In the genomic region with DNA sequence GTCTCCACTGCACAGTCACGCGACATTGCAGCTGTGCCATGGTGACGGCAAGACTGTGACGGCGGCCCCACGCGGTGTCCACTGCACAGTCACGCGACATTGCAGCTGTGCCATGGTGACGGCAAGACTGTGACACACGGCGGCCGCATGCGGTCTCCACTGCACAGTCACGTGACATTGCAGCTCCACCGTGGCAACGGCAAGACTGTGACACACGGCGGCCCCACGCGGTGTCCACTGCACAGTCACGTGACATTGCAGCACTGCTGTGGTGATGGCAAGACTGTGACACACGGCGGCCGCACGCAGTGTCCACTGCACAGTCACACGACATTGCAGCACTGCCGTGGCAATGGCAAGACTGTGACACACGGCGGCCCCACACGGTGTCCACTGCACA, we compare ENCODE assay signal across 2 cellular contexts.
TF ChIP-seq lines count a peak whose summit lies in the region.

No MANE protein-coding gene starts in this region.

TF ChIP-seq in A549, 52 proteins besides CTCF, POLR2A, EP300 and RAD21:
- TF ChIP-seq, protein P1, sequence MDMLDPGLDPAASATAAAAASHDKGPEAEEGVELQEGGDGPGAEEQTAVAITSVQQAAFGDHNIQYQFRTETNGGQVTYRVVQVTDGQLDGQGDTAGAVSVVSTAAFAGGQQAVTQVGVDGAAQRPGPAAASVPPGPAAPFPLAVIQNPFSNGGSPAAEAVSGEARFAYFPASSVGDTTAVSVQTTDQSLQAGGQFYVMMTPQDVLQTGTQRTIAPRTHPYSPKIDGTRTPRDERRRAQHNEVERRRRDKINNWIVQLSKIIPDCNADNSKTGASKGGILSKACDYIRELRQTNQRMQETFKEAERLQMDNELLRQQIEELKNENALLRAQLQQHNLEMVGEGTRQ (IDR thresholded peaks at IDR 0.05) = peak; percentile 33; the same call in 1 of the 2 replicates

TF ChIP-seq in K562, 482 proteins besides CTCF, POLR2A, EP300 and RAD21:
- TF ChIP-seq TFE3 (CRISPR knock-in tag; IDR thresholded peaks at IDR 0.05) (peak; percentile 74), RAD51 (IDR thresholded peaks at IDR 0.05; ENCODE audit: borderline replicate concordance, low read depth) (peak; percentile 24; the same call in 1 of the 2 replicates)
- TF ChIP-seq, protein P2, sequence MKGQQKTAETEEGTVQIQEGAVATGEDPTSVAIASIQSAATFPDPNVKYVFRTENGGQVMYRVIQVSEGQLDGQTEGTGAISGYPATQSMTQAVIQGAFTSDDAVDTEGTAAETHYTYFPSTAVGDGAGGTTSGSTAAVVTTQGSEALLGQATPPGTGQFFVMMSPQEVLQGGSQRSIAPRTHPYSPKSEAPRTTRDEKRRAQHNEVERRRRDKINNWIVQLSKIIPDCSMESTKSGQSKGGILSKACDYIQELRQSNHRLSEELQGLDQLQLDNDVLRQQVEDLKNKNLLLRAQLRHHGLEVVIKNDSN (CRISPR knock-in tag; IDR thresholded peaks at IDR 0.05) = peak; percentile 56
- TF ChIP-seq, protein P3, sequence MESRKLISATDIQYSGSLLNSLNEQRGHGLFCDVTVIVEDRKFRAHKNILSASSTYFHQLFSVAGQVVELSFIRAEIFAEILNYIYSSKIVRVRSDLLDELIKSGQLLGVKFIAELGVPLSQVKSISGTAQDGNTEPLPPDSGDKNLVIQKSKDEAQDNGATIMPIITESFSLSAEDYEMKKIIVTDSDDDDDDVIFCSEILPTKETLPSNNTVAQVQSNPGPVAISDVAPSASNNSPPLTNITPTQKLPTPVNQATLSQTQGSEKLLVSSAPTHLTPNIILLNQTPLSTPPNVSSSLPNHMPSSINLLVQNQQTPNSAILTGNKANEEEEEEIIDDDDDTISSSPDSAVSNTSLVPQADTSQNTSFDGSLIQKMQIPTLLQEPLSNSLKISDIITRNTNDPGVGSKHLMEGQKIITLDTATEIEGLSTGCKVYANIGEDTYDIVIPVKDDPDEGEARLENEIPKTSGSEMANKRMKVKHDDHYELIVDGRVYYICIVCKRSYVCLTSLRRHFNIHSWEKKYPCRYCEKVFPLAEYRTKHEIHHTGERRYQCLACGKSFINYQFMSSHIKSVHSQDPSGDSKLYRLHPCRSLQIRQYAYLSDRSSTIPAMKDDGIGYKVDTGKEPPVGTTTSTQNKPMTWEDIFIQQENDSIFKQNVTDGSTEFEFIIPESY (CRISPR knock-in tag; IDR thresholded peaks at IDR 0.05) = 0 out of 2 replicates have a peak, but pooled peaks have one; percentile 45
